In the genomic region with DNA sequence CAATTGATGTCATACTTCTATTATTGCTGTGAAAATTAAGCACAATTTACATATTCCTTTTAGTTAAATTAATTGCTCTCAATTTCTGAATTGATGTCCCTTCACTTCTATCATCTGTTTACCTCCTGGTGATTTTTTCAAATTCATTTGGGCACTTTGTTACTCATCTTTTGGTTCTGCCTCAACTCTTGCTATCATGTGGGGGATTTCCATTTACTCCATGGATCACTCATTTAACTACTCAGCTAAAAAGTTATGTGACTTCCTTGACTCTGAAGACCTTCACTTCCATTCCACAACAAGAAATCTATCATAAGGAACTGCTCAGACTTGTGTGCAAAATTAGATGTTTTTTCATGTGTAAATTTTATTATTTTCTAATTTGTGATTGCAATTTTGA, we compare ENCODE assay signal across 28 cellular contexts.
DNase-seq lines count a peak whose midpoint lies in the region; ATAC-seq lines count a peak whose summit lies in the region.
"Had no signal": no experiment of that assay in that cellular context is flagged by ENCODE, and none has a peak within 500 bp of the region (broad histone marks: within the 10 kb centered on the region; RNA-seq: fewer than 3 reads in every experiment).

No MANE protein-coding gene starts in this region.

- POLR2A ChIA-PET in activated CD4-positive, alpha-beta T cell treated with anti-CD3 and anti-CD28 coated beads for 36 hours (lab: Charles Lee) = interaction anchor here (0.6 kb wide), 1 partner anchor 33 kb away, joined by 4 read pairs; no protein-coding TSS in a partner anchor

- no peak for DNase-seq in activated CD4-positive, alpha-beta T cell treated with anti-CD3 and anti-CD28 coated beads for 36 hours
- DNase-seq in activated CD4-positive, alpha-beta T cell treated with anti-CD3 and anti-CD28 coated beads for 1 hour = no peak
- peak; percentile 18 for DNase-seq in renal cortical epithelial cell (ENCODE audit: low read depth)
- no peak for DNase-seq in Ammon's horn (ENCODE audit: low spot score)
- DNase-seq in MG63 = no peak
- no peak for DNase-seq in stimulated activated CD4-positive, alpha-beta T cell treated with anti-CD3 and anti-CD28 coated beads, Interleukin-2, amount 100 ng/mL, for 48 hours
- DNase-seq: 8988T; activated CD4-positive, alpha-beta T cell treated with anti-CD3 and anti-CD28 coated beads, Interleukin-2, amount 50 U/mL, for 4 hours; activated naive CD4-positive, alpha-beta T cell treated with anti-CD3 and anti-CD28 coated beads for 36 hours; activated T-cell treated with anti-CD3 and anti-CD28 coated beads, Interleukin-2, amount 50 U/mL, for 1 hour; caudate nucleus; GF-D8; GM23248; NCI-H1436; NCI-H524 treated with DMSO at 0.1 percent for 48 hours; occipital lobe; spleen; stimulated activated CD4-positive, alpha-beta T cell treated with anti-CD3 and anti-CD28 coated beads, Interleukin-4, amount 100 ng/mL, for 4 hours had no signal

- CTCF ChIA-PET in activated CD4-positive, alpha-beta T cell treated with anti-CD3 and anti-CD28 coated beads for 36 hours (lab: Charles Lee) = no interaction called here

- H3K27me3 ChIP-seq in MG63 = no peaks in the 10 kb centered on the region
- H3K27me3 ChIP-seq: ascending aorta, spleen had no signal

- ATAC-seq in activated CD4-positive, alpha-beta T cell treated with anti-CD3 and anti-CD28 coated beads for 36 hours = peak; percentile 90
- ATAC-seq in GM18508 (IDR thresholded peaks at IDR 0.05; ENCODE audit: insufficient read depth, unreplicated experiment) = peak; percentile 63
- peak; percentile 61 for ATAC-seq in HG02759 (IDR thresholded peaks at IDR 0.05; ENCODE audit: unreplicated experiment)
- ATAC-seq: K562, SK-N-SH treated with all-trans-retinoic acid at 6 μM for 48 hours had no signal

- peak overlapping the region; percentile 13 for H3K27ac Mint-ChIP-seq in activated CD4-positive, alpha-beta T cell treated with anti-CD3 and anti-CD28 coated beads for 36 hours
- H3K27ac Mint-ChIP-seq: activated naive CD4-positive, alpha-beta T cell treated with anti-CD3 and anti-CD28 coated beads for 36 hours; B cell; dendritic cell treated with granulocyte-macrophage colony-stimulating factor and Interleukin-4, amounts not matched to agents 40 ng/mL and 50 ng/mL, for 4 days; memory B cell; T-helper 2 cell treated with Interferon-gamma antibody and Interleukin-4, amounts not matched to agents 5 μg/mL and 100 μg/mL, for 36 hours; type B pancreatic cell had no signal

- peaks cover 4% of the 10 kb centered on the region for H3K9me3 Mint-ChIP-seq in activated CD4-positive, alpha-beta T cell treated with anti-CD3 and anti-CD28 coated beads for 36 hours (ENCODE audit: low read depth)

- H3K36me3 ChIP-seq in MG63 = peaks cover 43% of the 10 kb centered on the region

- H3K27me3 Mint-ChIP-seq in activated CD4-positive, alpha-beta T cell treated with anti-CD3 and anti-CD28 coated beads for 36 hours = no peaks in the 10 kb centered on the region
- H3K27me3 Mint-ChIP-seq: B cell; dendritic cell treated with granulocyte-macrophage colony-stimulating factor and Interleukin-4, amounts not matched to agents 40 ng/mL and 50 ng/mL, for 4 days; memory B cell; type B pancreatic cell had no signal

- H3K9me3 ChIP-seq in MG63 = peaks cover 11% of the 10 kb centered on the region

- intact Hi-C loops in activated CD4-positive, alpha-beta T cell treated with anti-CD3 and anti-CD28 coated beads for 36 hours (cut with DNase I, micrococcal nuclease) = no loop called here

- no peak overlapping the region for H3K4me3 Mint-ChIP-seq in activated CD4-positive, alpha-beta T cell treated with anti-CD3 and anti-CD28 coated beads for 36 hours
- H3K4me3 Mint-ChIP-seq: activated naive CD4-positive, alpha-beta T cell treated with anti-CD3 and anti-CD28 coated beads for 36 hours; B cell; dendritic cell treated with granulocyte-macrophage colony-stimulating factor and Interleukin-4, amounts not matched to agents 40 ng/mL and 50 ng/mL, for 4 days; memory B cell; T-helper 2 cell treated with Interferon-gamma antibody and Interleukin-4, amounts not matched to agents 5 μg/mL and 100 μg/mL, for 36 hours; type B pancreatic cell had no signal

- peaks cover 7% of the 10 kb centered on the region for H3K4me1 Mint-ChIP-seq in activated CD4-positive, alpha-beta T cell treated with anti-CD3 and anti-CD28 coated beads for 36 hours
- H3K4me1 Mint-ChIP-seq: B cell, memory B cell had no signal

- H3K36me3 Mint-ChIP-seq in activated CD4-positive, alpha-beta T cell treated with anti-CD3 and anti-CD28 coated beads for 36 hours (ENCODE audit: low read depth) = peaks cover 54% of the 10 kb centered on the region

- no peak overlapping the region for H3K4me3 ChIP-seq in MG63
- H3K4me3 ChIP-seq: ascending aorta, GM23248, K562, spleen had no signal
